In genomic region chr3:3753416-3753815, GRCh38 we compare ENCODE assay signal across 22 cellular contexts. TPM values are rescaled to one million over a fixed set of nuclear protein-coding genes. Genes with fewer than 3 reads are reported as not detected.
"Had no signal": no experiment of that assay in that cellular context is flagged by ENCODE, and none has a peak within 500 bp of the region (broad histone marks: within the 10 kb centered on the region; RNA-seq: fewer than 3 reads in every experiment).

No MANE protein-coding gene starts in this region.

- H3K27ac ChIP-seq: adrenal gland, SK-N-MC had no signal

- H3K4me3 ChIP-seq: adrenal gland, MG63, SK-N-MC had no signal

- H3K27me3 ChIP-seq: adrenal gland, MG63 had no signal

- H3K36me3 ChIP-seq: adrenal gland, MG63 had no signal

- H3K4me1 ChIP-seq: adrenal gland had no signal

- H3K9me3 ChIP-seq: adrenal gland, MG63 had no signal

- DNase-seq: activated CD4-positive, alpha-beta T cell treated with anti-CD3 and anti-CD28 coated beads for 48 hours; activated CD4-positive, alpha-beta T cell treated with anti-CD3 and anti-CD28 coated beads, Interleukin-2, amount 50 U/mL, for 4 hours; activated CD4-positive, CD25-positive, alpha-beta regulatory T cell treated with anti-CD3 and anti-CD28 coated beads, Interleukin-2, amount 50 U/mL, for 72 hours; activated CD8-positive, alpha-beta memory T cell treated with anti-CD3 and anti-CD28 coated beads, Interleukin-2, amount 50 U/mL, for 48 hours; activated CD8-positive, alpha-beta T cell treated with anti-CD3 and anti-CD28 coated beads, Interleukin-2, amount 10 ng/mL, durations not matched to agents 7 days and 5 days; activated naive CD4-positive, alpha-beta T cell treated with anti-CD3 and anti-CD28 coated beads, Interleukin-2, amount 50 U/mL, for 16 hours; activated naive CD8-positive, alpha-beta T cell treated with anti-CD3 and anti-CD28 coated beads, Interleukin-2, amount 10 ng/mL, durations not matched to agents 7 days and 5 days; activated T-cell treated with anti-CD3 and anti-CD28 coated beads, Interleukin-2, amount 50 U/mL, for 1 hour; adrenal gland; MG63; NCI-H1092 treated with DMSO at 0.1 percent for 48 hours; NCI-H1417 treated with DMSO at 0.1 percent for 48 hours; NCI-H1694 treated with DMSO at 0.1 percent for 48 hours; NCI-H2029 treated with DMSO at 0.1 percent for 48 hours; NCI-H510A treated with DMSO at 0.1 percent for 48 hours; NCI-H748 treated with DMSO at 0.1 percent for 48 hours; SIG-M5; T-helper 1 cell had no signal

RNA-seq across cellular contexts. Expression of gene LRRN1, which starts 45.8 kb away (rescaled TPM):
- total RNA-seq: OCI-LY7; RPMI7951; T-helper 2 cell treated with Interferon-gamma antibody and Interleukin-4, amounts not matched to agents 100 ng/mL and 5 ng/mL, for 36 hours had no signal
